ENCODE assay signal across 26 cellular contexts in the genomic region with DNA sequence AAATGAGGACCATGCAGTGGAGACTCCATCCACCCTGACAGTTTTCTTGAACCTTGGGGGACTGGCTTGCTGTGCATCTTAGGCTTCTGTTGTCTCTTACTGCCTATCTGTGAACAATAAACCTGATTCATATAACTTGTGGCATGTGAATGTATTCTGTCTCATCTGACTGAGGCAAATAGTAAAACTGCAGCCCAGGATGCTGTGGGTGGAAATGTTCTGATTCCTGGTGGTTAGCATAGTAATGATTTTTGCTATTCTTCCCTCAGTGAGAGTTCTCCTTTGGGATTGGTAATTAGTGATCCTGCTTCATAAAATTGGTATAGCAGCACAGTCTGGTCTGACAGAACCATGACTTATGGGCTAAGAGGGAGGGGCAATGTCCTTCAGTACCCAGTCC.
"Had no signal": no experiment of that assay in that cellular context is flagged by ENCODE, and none has a peak within 500 bp of the region (broad histone marks: within the 10 kb centered on the region; RNA-seq: fewer than 3 reads in every experiment).

No MANE protein-coding gene starts in this region.

- H3K4me3 Mint-ChIP-seq: activated CD4-positive, alpha-beta memory T cell treated with anti-CD3 and anti-CD28 coated beads for 36 hours; activated CD4-positive, alpha-beta T cell treated with anti-CD3 and anti-CD28 coated beads for 36 hours; activated CD4-positive, alpha-beta T cell treated with anti-CD3 and anti-CD28 coated beads, Interleukin-2, amount 10 ng/mL, durations not matched to agents 24 days and 14 days; activated CD8-positive, alpha-beta memory T cell treated with anti-CD3 and anti-CD28 coated beads, Interleukin-2, amount 10 ng/mL, durations not matched to agents 7 days and 5 days; activated CD8-positive, alpha-beta T cell treated with anti-CD3 and anti-CD28 coated beads, Interleukin-2, amount 10 ng/mL, durations not matched to agents 7 days and 5 days; activated naive CD4-positive, alpha-beta T cell treated with anti-CD3 and anti-CD28 coated beads for 36 hours; activated naive CD8-positive, alpha-beta T cell treated with anti-CD3 and anti-CD28 coated beads, Interleukin-2, amount 50 U/mL, for 24 hours; activated T-cell treated with anti-CD3 and anti-CD28 coated beads, Interleukin-2, amount 50 U/mL, for 4 hours; effector memory CD8-positive, alpha-beta T cell had no signal

- H3K36me3 Mint-ChIP-seq: activated CD4-positive, alpha-beta memory T cell treated with anti-CD3 and anti-CD28 coated beads for 36 hours; activated CD8-positive, alpha-beta memory T cell treated with anti-CD3 and anti-CD28 coated beads, Interleukin-2, amount 10 ng/mL, durations not matched to agents 7 days and 5 days; activated naive CD4-positive, alpha-beta T cell treated with anti-CD3 and anti-CD28 coated beads, Interleukin-2, amount 50 U/mL, for 72 hours had no signal

- H3K27me3 Mint-ChIP-seq: activated T-helper 17 cell treated with anti-CD3 and anti-CD28 coated beads, Interleukin-2, amount 50 U/mL, for 72 hours had no signal

- H3K9me3 Mint-ChIP-seq: activated CD4-positive, alpha-beta memory T cell treated with anti-CD3 and anti-CD28 coated beads for 36 hours; activated CD4-positive, alpha-beta T cell treated with anti-CD3 and anti-CD28 coated beads, Interleukin-2, amount 10 ng/mL, durations not matched to agents 24 days and 14 days; activated naive CD4-positive, alpha-beta T cell treated with anti-CD3 and anti-CD28 coated beads for 36 hours; activated naive CD4-positive, alpha-beta T cell treated with anti-CD3 and anti-CD28 coated beads, Interleukin-2, amount 50 U/mL, for 72 hours; activated naive CD8-positive, alpha-beta T cell treated with anti-CD3 and anti-CD28 coated beads, Interleukin-2, amount 50 U/mL, for 24 hours; activated T-cell treated with anti-CD3 and anti-CD28 coated beads, Interleukin-2, amount 50 U/mL, for 4 hours; activated T-helper 17 cell treated with anti-CD3 and anti-CD28 coated beads, Interleukin-2, amount 50 U/mL, for 72 hours; effector memory CD8-positive, alpha-beta T cell had no signal

- H3K27ac Mint-ChIP-seq: activated CD4-positive, alpha-beta memory T cell treated with anti-CD3 and anti-CD28 coated beads for 36 hours; activated CD4-positive, alpha-beta T cell treated with anti-CD3 and anti-CD28 coated beads for 36 hours; activated CD4-positive, alpha-beta T cell treated with anti-CD3 and anti-CD28 coated beads, Interleukin-2, amount 10 ng/mL, durations not matched to agents 24 days and 14 days; activated CD8-positive, alpha-beta memory T cell treated with anti-CD3 and anti-CD28 coated beads, Interleukin-2, amount 10 ng/mL, durations not matched to agents 7 days and 5 days; activated CD8-positive, alpha-beta T cell treated with anti-CD3 and anti-CD28 coated beads, Interleukin-2, amount 10 ng/mL, durations not matched to agents 7 days and 5 days; activated naive CD4-positive, alpha-beta T cell treated with anti-CD3 and anti-CD28 coated beads for 36 hours; activated naive CD4-positive, alpha-beta T cell treated with anti-CD3 and anti-CD28 coated beads, Interleukin-2, amount 50 U/mL, for 72 hours; activated naive CD8-positive, alpha-beta T cell treated with anti-CD3 and anti-CD28 coated beads, Interleukin-2, amount 50 U/mL, for 24 hours; activated T-helper 17 cell treated with anti-CD3 and anti-CD28 coated beads, Interleukin-2, amount 50 U/mL, for 72 hours; effector memory CD8-positive, alpha-beta T cell had no signal

- DNase-seq: activated CD4-positive, alpha-beta memory T cell treated with anti-CD3 and anti-CD28 coated beads for 36 hours; activated CD4-positive, alpha-beta T cell treated with anti-CD3 and anti-CD28 coated beads for 36 hours; activated CD4-positive, alpha-beta T cell treated with anti-CD3 and anti-CD28 coated beads, Interleukin-2, amount 10 ng/mL, durations not matched to agents 24 days and 14 days; activated CD4-positive, CD25-positive, alpha-beta regulatory T cell; activated CD4-positive, CD25-positive, alpha-beta regulatory T cell treated with anti-CD3 and anti-CD28 coated beads, Interleukin-2, amount 50 U/mL, for 72 hours; activated CD8-positive, alpha-beta memory T cell treated with anti-CD3 and anti-CD28 coated beads, Interleukin-2, amount 10 ng/mL, durations not matched to agents 7 days and 5 days; activated CD8-positive, alpha-beta memory T cell treated with anti-CD3 and anti-CD28 coated beads, Interleukin-2, amount 50 U/mL, for 4 hours; activated CD8-positive, alpha-beta T cell treated with anti-CD3 and anti-CD28 coated beads, Interleukin-2, amount 10 ng/mL, durations not matched to agents 7 days and 5 days; activated effector memory CD4-positive, alpha-beta T cell treated with Interleukin-2 at 50 U/mL for 16 hours; activated gamma-delta T cell treated with Interleukin-2 at 50 U/mL for 16 hours; activated naive CD4-positive, alpha-beta T cell treated with anti-CD3 and anti-CD28 coated beads for 36 hours; activated naive CD8-positive, alpha-beta T cell treated with anti-CD3 and anti-CD28 coated beads, Interleukin-2, amount 50 U/mL, for 24 hours; activated T-cell treated with anti-CD3 and anti-CD28 coated beads, Interleukin-2, amount 50 U/mL, for 4 hours; adrenal gland; aorta; body of pancreas; cortex of kidney; dermis blood vessel endothelial cell; effector CD4-positive, alpha-beta T cell; effector memory CD8-positive, alpha-beta T cell; esophagus squamous epithelium; heart left ventricle; hypothalamus; T-helper 2 cell had no signal

- ATAC-seq: activated CD4-positive, alpha-beta T cell treated with anti-CD3 and anti-CD28 coated beads for 36 hours; activated CD8-positive, alpha-beta memory T cell treated with anti-CD3 and anti-CD28 coated beads, Interleukin-2, amount 10 ng/mL, durations not matched to agents 7 days and 5 days; activated CD8-positive, alpha-beta T cell treated with anti-CD3 and anti-CD28 coated beads, Interleukin-2, amount 10 ng/mL, durations not matched to agents 7 days and 5 days; activated naive CD4-positive, alpha-beta T cell treated with anti-CD3 and anti-CD28 coated beads, Interleukin-2, amount 50 U/mL, for 72 hours; activated naive CD8-positive, alpha-beta T cell treated with anti-CD3 and anti-CD28 coated beads, Interleukin-2, amount 50 U/mL, for 24 hours; activated T-cell treated with anti-CD3 and anti-CD28 coated beads, Interleukin-2, amount 50 U/mL, for 4 hours; activated T-helper 17 cell treated with anti-CD3 and anti-CD28 coated beads, Interleukin-2, amount 50 U/mL, for 72 hours; body of pancreas; effector memory CD8-positive, alpha-beta T cell; heart left ventricle had no signal
